ENCODE assay signal across 16 cellular contexts in genomic region chr1:58818075-58818474, GRCh38. TPM values are rescaled to one million over a fixed set of nuclear protein-coding genes. Genes with fewer than 3 reads are reported as not detected.
DNase-seq lines count a peak whose midpoint lies in the region; ATAC-seq, FAIRE-seq and TF ChIP-seq lines count a peak whose summit lies in the region.
"Had no signal": no experiment of that assay in that cellular context is flagged by ENCODE, and none has a peak within 500 bp of the region (broad histone marks: within the 10 kb centered on the region; RNA-seq: fewer than 3 reads in every experiment).

No MANE protein-coding gene starts in this region.

- H3K4me3 Mint-ChIP-seq in activated CD8-positive, alpha-beta T cell treated with anti-CD3 and anti-CD28 coated beads for 36 hours = no peak overlapping the region
- H3K4me3 Mint-ChIP-seq: activated CD4-positive, alpha-beta T cell treated with anti-CD3 and anti-CD28 coated beads, Interleukin-2, amount 10 ng/mL, durations not matched to agents 24 days and 14 days had no signal

- no peak for FAIRE-seq in urothelium cell line (lab: Jason Lieb, UNC)
- FAIRE-seq: G401.6 had no signal

- H3K27ac Mint-ChIP-seq in activated CD8-positive, alpha-beta T cell treated with anti-CD3 and anti-CD28 coated beads for 36 hours = no peak overlapping the region
- H3K27ac Mint-ChIP-seq: activated CD4-positive, alpha-beta T cell treated with anti-CD3 and anti-CD28 coated beads, Interleukin-2, amount 10 ng/mL, durations not matched to agents 24 days and 14 days had no signal

- no peaks in the 10 kb centered on the region for H3K9me3 Mint-ChIP-seq in activated CD8-positive, alpha-beta T cell treated with anti-CD3 and anti-CD28 coated beads for 36 hours
- H3K9me3 Mint-ChIP-seq: activated CD4-positive, alpha-beta T cell treated with anti-CD3 and anti-CD28 coated beads, Interleukin-2, amount 10 ng/mL, durations not matched to agents 24 days and 14 days had no signal

- POLR2A ChIA-PET in HEK293T (lab: Yijun Ruan, JAX) = no interaction called here
- POLR2A ChIA-PET in activated CD8-positive, alpha-beta T cell treated with anti-CD3 and anti-CD28 coated beads for 36 hours (lab: Charles Lee) = no interaction called here

- DNase-seq in NCI-H2196 (lab: John Stamatoyannopoulos, UW; ENCODE audit: unreplicated experiment) = peak; percentile 6
- no peak for DNase-seq in NCI-H2196 treated with DMSO at 0.1 percent for 48 hours (lab: John Stamatoyannopoulos, UW; ENCODE audit: unreplicated experiment)
- DNase-seq in RPMI7951 (ENCODE audit: low read depth) = peak; percentile 92
- peak; percentile 58 for DNase-seq in fibroblast of gingiva (ENCODE audit: low read depth)
- peak; percentile 47 for DNase-seq in urothelium cell line (ENCODE audit: low spot score)
- DNase-seq in HEK293T (ENCODE audit: extremely low spot score) = no peak
- no peak for DNase-seq in activated CD8-positive, alpha-beta T cell treated with anti-CD3 and anti-CD28 coated beads for 36 hours
- DNase-seq: activated CD4-positive, alpha-beta T cell treated with anti-CD3 and anti-CD28 coated beads, Interleukin-2, amount 10 ng/mL, durations not matched to agents 24 days and 14 days; activated gamma-delta T cell treated with Interleukin-2 at 50 U/mL for 16 hours; AML-193; colonic mucosa; KBM-7; stimulated activated CD4-positive, alpha-beta T cell treated with anti-CD3 and anti-CD28 coated beads, Interleukin-2, amount 100 ng/mL, for 48 hours; stomach had no signal

- TF ChIP-seq CTCF in activated CD8-positive, alpha-beta T cell treated with anti-CD3 and anti-CD28 coated beads for 36 hours (IDR thresholded peaks at IDR 0.05) = no peak

- no peak for ATAC-seq in GM21825 (IDR thresholded peaks at IDR 0.05; ENCODE audit: unreplicated experiment)
- ATAC-seq in activated CD8-positive, alpha-beta T cell treated with anti-CD3 and anti-CD28 coated beads for 36 hours = no peak

- no peaks in the 10 kb centered on the region for H3K27me3 Mint-ChIP-seq in activated CD8-positive, alpha-beta T cell treated with anti-CD3 and anti-CD28 coated beads for 36 hours
- H3K27me3 Mint-ChIP-seq: activated CD4-positive, alpha-beta T cell treated with anti-CD3 and anti-CD28 coated beads, Interleukin-2, amount 10 ng/mL, durations not matched to agents 24 days and 14 days had no signal

- CTCF ChIA-PET in HEK293T (lab: Yijun Ruan, JAX) = no interaction called here
- CTCF ChIA-PET in activated CD8-positive, alpha-beta T cell treated with anti-CD3 and anti-CD28 coated beads for 36 hours (lab: Charles Lee) = no interaction called here

- no peaks in the 10 kb centered on the region for H3K36me3 Mint-ChIP-seq in activated CD8-positive, alpha-beta T cell treated with anti-CD3 and anti-CD28 coated beads for 36 hours (ENCODE audit: low read depth)

- intact Hi-C loops in activated CD8-positive, alpha-beta T cell treated with anti-CD3 and anti-CD28 coated beads for 36 hours (cut with micrococcal nuclease) = no loop called here

- peaks cover 25% of the 10 kb centered on the region for H3K4me1 Mint-ChIP-seq in activated CD8-positive, alpha-beta T cell treated with anti-CD3 and anti-CD28 coated beads for 36 hours (ENCODE audit: low read depth)

TF ChIP-seq in HEK293T, 16 proteins besides CTCF, POLR2A, EP300 and RAD21:
- TF ChIP-seq FOXK2 (IDR thresholded peaks at IDR 0.05) = no peak
- no peak for TF ChIP-seq SUZ12 (IDR thresholded peaks at IDR 0.05)
- TF ChIP-seq SP1 (IDR thresholded peaks at IDR 0.05) = no peak
- no peak for TF ChIP-seq FOXA1 (IDR thresholded peaks at IDR 0.05)
- TF ChIP-seq L3MBTL2 (conservative IDR thresholded peaks at IDR 0.05) = no peak
- TF ChIP-seq CTBP1 (IDR thresholded peaks at IDR 0.05; ENCODE audit: borderline replicate concordance) = no peak
- TF ChIP-seq ELF4 (IDR thresholded peaks at IDR 0.05) = no peak

RNA-seq across cellular contexts. Expression of gene JUN, which starts 34.2 kb away (rescaled TPM):
- 36.6 and 49.7 TPM in 2 replicates for total RNA-seq in RPMI7951 (2014; rRNA removed; shearing (Covaris generic))
- 10 to 100 TPM; 51.4 to 53.2 TPM for total RNA-seq in activated CD8-positive, alpha-beta T cell treated with anti-CD3 and anti-CD28 coated beads for 36 hours

Comparison
In these comparisons a context has a peak if more than half of its experiments do, and no peak if none do; other contexts are left out.
1. DNase-seq: peak in NCI-H2196 (single experiment), RPMI7951 (single experiment), fibroblast of gingiva (single experiment) and urothelium cell line (single experiment); none in NCI-H2196 treated with DMSO at 0.1 percent for 48 hours (single experiment), HEK293T (single experiment) and activated CD8-positive, alpha-beta T cell treated with anti-CD3 and anti-CD28 coated beads for 36 hours (single experiment).